Comparison of ENCODE assay signal across 12 cellular contexts in the genomic region with DNA sequence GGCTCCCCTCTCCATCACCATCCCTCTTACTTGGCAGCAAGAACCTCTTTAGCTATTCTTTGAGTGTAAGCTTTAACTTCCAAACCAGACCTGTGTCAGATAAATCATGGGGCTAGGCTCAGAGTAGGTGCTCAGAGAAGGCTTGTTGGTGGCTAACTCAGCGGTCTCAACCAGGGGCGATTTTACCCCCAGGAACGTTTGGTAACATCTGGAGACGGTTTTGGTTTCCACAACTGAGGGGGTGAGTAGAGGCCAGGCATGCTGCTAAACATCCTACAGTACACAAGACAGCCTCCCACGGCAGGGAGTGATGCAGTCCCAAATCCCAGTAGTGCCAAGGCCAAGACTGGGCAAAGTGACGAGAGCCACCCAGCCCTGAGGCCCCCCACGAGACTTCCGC. TPM values are rescaled to one million over a fixed set of nuclear protein-coding genes. Genes with fewer than 3 reads are reported as not detected.
DNase-seq lines count a peak whose midpoint lies in the region; ATAC-seq and TF ChIP-seq lines count a peak whose summit lies in the region.
"Had no signal": no experiment of that assay in that cellular context is flagged by ENCODE, and none has a peak within 500 bp of the region (broad histone marks: within the 10 kb centered on the region; RNA-seq: fewer than 3 reads in every experiment).

No MANE protein-coding gene starts in this region.

- H3K27me3 ChIP-seq in BLaER1 (no peaks in the 10 kb centered on the region), mucosa of rectum (ENCODE audit: control insufficient read depth in 2 of 2, insufficient read depth in 2 of 2, low read length in 2 of 2) (no peaks in the 10 kb centered on the region)
- H3K27me3 ChIP-seq: pancreas, SJCRH30 had no signal

- H3K4me1 Mint-ChIP-seq in activated CD4-positive, alpha-beta memory T cell treated with anti-CD3 and anti-CD28 coated beads, Interleukin-2, amount 10 ng/mL, durations not matched to agents 7 days and 5 days = peaks cover 72% of the 10 kb centered on the region
- H3K4me1 Mint-ChIP-seq in chondrocyte (ENCODE audit: low read depth) = no peaks in the 10 kb centered on the region

- TF ChIP-seq CTCF in GM12865 (IDR thresholded peaks at IDR 0.05; ENCODE audit: insufficient read depth, low read depth, low read length, missing control alignments) = no peak
- TF ChIP-seq CTCF in chondrocyte (IDR thresholded peaks at IDR 0.05) = no peak

- H3K9me3 Mint-ChIP-seq in activated CD4-positive, alpha-beta memory T cell treated with anti-CD3 and anti-CD28 coated beads, Interleukin-2, amount 10 ng/mL, durations not matched to agents 7 days and 5 days = no peaks in the 10 kb centered on the region
- H3K9me3 Mint-ChIP-seq in chondrocyte (ENCODE audit: low read depth) = no peaks in the 10 kb centered on the region
- H3K9me3 Mint-ChIP-seq: WTC11 had no signal

- CTCF ChIA-PET in activated CD4-positive, alpha-beta memory T cell treated with anti-CD3 and anti-CD28 coated beads, Interleukin-2, amount 10 ng/mL, durations not matched to agents 7 days and 5 days (lab: Charles Lee) = interaction anchor here (0.7 to 10.7 kb wide), 6 partner anchors 23 to 140 kb away, joined by 3 to 174 read pairs (median 53); no protein-coding TSS in a partner anchor

- DNase-seq in GM12865 (ENCODE audit: low read depth) = peak; percentile 46
- no peak for DNase-seq in activated CD4-positive, alpha-beta memory T cell treated with anti-CD3 and anti-CD28 coated beads, Interleukin-2, amount 10 ng/mL, durations not matched to agents 7 days and 5 days
- no peak for DNase-seq in dermis blood vessel endothelial cell
- no peak for DNase-seq in chondrocyte (ENCODE audit: low spot score)
- DNase-seq: mesenchymal stem cell, pancreas, SJCRH30 had no signal

- H3K27ac ChIP-seq in BLaER1 (0 out of 2 replicates have a peak overlapping the region, but pooled peaks have one; percentile 1), mucosa of rectum (ENCODE audit: low read depth in 2 of 2, low read length in 2 of 2) (peak overlapping the region; percentile 59 to 93)
- H3K27ac ChIP-seq: pancreas, SJCRH30 had no signal

- H3K9ac ChIP-seq in BLaER1 = no peak overlapping the region
- H3K9ac ChIP-seq in mucosa of rectum (ENCODE audit: low read depth in 1 of 2, low read length in 2 of 2) = peak overlapping the region; percentile 1 to 49

- H3K4me1 ChIP-seq in BLaER1 (peaks cover 99% of the 10 kb centered on the region), mucosa of rectum (ENCODE audit: control insufficient read depth in 2 of 2, insufficient read depth in 2 of 2, low read length in 2 of 2) (peaks cover 61 to 69% of the 10 kb centered on the region in 2 donors)

- H3K9me3 ChIP-seq in BLaER1 = no peaks in the 10 kb centered on the region
- no peaks in the 10 kb centered on the region for H3K9me3 ChIP-seq in mucosa of rectum (ENCODE audit: control insufficient read depth in 2 of 2, low read length in 2 of 2)
- H3K9me3 ChIP-seq: pancreas, SJCRH30 had no signal

- peak overlapping the region; percentile 26 for H3K4me3 Mint-ChIP-seq in activated CD4-positive, alpha-beta memory T cell treated with anti-CD3 and anti-CD28 coated beads, Interleukin-2, amount 10 ng/mL, durations not matched to agents 7 days and 5 days
- no peak overlapping the region for H3K4me3 Mint-ChIP-seq in chondrocyte (ENCODE audit: unreplicated experiment)
- H3K4me3 Mint-ChIP-seq: WTC11 had no signal

- H3K27ac Mint-ChIP-seq in activated CD4-positive, alpha-beta memory T cell treated with anti-CD3 and anti-CD28 coated beads, Interleukin-2, amount 10 ng/mL, durations not matched to agents 7 days and 5 days = peak overlapping the region; percentile 90
- H3K27ac Mint-ChIP-seq in chondrocyte (ENCODE audit: unreplicated experiment) = no peak overlapping the region
- H3K27ac Mint-ChIP-seq: WTC11 had no signal

- H3K27me3 Mint-ChIP-seq in activated CD4-positive, alpha-beta memory T cell treated with anti-CD3 and anti-CD28 coated beads, Interleukin-2, amount 10 ng/mL, durations not matched to agents 7 days and 5 days = no peaks in the 10 kb centered on the region
- no peaks in the 10 kb centered on the region for H3K27me3 Mint-ChIP-seq in chondrocyte (ENCODE audit: low read depth)

- peaks cover 1% of the 10 kb centered on the region for H3K36me3 Mint-ChIP-seq in activated CD4-positive, alpha-beta memory T cell treated with anti-CD3 and anti-CD28 coated beads, Interleukin-2, amount 10 ng/mL, durations not matched to agents 7 days and 5 days (ENCODE audit: low read depth)
- no peaks in the 10 kb centered on the region for H3K36me3 Mint-ChIP-seq in chondrocyte (ENCODE audit: low read depth)
- H3K36me3 Mint-ChIP-seq: WTC11 had no signal

- peak overlapping the region; percentile 67 for H3K4me2 ChIP-seq in BLaER1

- POLR2A ChIA-PET in activated CD4-positive, alpha-beta memory T cell treated with anti-CD3 and anti-CD28 coated beads, Interleukin-2, amount 10 ng/mL, durations not matched to agents 7 days and 5 days (lab: Charles Lee) = interaction anchor here (0.9 to 3.4 kb wide), 4 partner anchors 10 to 157 kb away, joined by 4 to 30 read pairs (median 6); a partner anchor contains a TSS

- H3K4me3 ChIP-seq in BLaER1 (no peak overlapping the region), GM12865 (ENCODE audit: low read depth, low read length) (peak overlapping the region; percentile 75), mucosa of rectum (ENCODE audit: low read length in 2 of 2) (peak overlapping the region; percentile 22 to 66)
- H3K4me3 ChIP-seq: pancreas, SJCRH30 had no signal

- H3K36me3 ChIP-seq in BLaER1 (no peaks in the 10 kb centered on the region), mucosa of rectum (ENCODE audit: control insufficient read depth in 2 of 2, insufficient read depth in 2 of 2, low read length in 2 of 2) (no peaks in the 10 kb centered on the region)
- H3K36me3 ChIP-seq: pancreas, SJCRH30 had no signal

- no peaks in the 10 kb centered on the region for H4K20me1 ChIP-seq in BLaER1

- ATAC-seq in HG02763 (IDR thresholded peaks at IDR 0.05; ENCODE audit: unreplicated experiment) (no peak), GM19463 (IDR thresholded peaks at IDR 0.05; ENCODE audit: unreplicated experiment) (no peak)
- ATAC-seq: pancreas, WTC11 had no signal

RNA-seq across cellular contexts. Expression of a gene that starts 59.1 kb away (rescaled TPM):
- total RNA-seq in activated CD4-positive, alpha-beta memory T cell treated with anti-CD3 and anti-CD28 coated beads, Interleukin-2, amount 10 ng/mL, durations not matched to agents 7 days and 5 days = under 1 TPM; 0.15 to 0.25 TPM
- total RNA-seq in dermis blood vessel endothelial cell = under 0.01 TPM in 1 of 2 replicates, not detected in the other
- total RNA-seq in chondrocyte = not detected in 3 replicates
- total RNA-seq: SJCRH30 had no signal
